In the genomic region with DNA sequence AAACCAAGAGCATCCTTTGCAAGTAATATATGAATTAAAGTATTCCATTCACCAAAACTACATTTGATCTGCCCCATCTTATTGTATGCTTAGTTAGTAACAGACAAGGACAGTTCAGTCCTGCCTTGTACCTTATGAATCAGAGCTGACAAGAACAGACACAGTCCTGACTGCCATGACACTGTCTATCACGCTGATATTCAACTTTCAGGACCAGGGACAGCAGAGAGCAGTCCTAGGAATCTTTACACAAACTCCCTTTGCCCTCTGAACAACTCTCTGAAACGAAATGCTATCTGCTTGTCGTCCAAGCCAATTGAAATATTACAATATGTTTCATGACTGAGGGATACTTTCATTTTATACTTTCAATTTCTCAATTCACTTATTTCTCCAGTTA, we compare ENCODE assay signal across 1 cellular context.
TF ChIP-seq lines count a peak whose summit lies in the region.

No MANE protein-coding gene starts in this region.

TF ChIP-seq in GM12878, 131 proteins besides CTCF, POLR2A, EP300 and RAD21 (continued from another document):
- TF ChIP-seq, protein P1, sequence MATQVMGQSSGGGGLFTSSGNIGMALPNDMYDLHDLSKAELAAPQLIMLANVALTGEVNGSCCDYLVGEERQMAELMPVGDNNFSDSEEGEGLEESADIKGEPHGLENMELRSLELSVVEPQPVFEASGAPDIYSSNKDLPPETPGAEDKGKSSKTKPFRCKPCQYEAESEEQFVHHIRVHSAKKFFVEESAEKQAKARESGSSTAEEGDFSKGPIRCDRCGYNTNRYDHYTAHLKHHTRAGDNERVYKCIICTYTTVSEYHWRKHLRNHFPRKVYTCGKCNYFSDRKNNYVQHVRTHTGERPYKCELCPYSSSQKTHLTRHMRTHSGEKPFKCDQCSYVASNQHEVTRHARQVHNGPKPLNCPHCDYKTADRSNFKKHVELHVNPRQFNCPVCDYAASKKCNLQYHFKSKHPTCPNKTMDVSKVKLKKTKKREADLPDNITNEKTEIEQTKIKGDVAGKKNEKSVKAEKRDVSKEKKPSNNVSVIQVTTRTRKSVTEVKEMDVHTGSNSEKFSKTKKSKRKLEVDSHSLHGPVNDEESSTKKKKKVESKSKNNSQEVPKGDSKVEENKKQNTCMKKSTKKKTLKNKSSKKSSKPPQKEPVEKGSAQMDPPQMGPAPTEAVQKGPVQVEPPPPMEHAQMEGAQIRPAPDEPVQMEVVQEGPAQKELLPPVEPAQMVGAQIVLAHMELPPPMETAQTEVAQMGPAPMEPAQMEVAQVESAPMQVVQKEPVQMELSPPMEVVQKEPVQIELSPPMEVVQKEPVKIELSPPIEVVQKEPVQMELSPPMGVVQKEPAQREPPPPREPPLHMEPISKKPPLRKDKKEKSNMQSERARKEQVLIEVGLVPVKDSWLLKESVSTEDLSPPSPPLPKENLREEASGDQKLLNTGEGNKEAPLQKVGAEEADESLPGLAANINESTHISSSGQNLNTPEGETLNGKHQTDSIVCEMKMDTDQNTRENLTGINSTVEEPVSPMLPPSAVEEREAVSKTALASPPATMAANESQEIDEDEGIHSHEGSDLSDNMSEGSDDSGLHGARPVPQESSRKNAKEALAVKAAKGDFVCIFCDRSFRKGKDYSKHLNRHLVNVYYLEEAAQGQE (IDR thresholded peaks at IDR 0.05; ENCODE audit: low read depth, low read length), result peak; percentile 94
- TF ChIP-seq RB1 (IDR thresholded peaks at IDR 0.05; ENCODE audit: borderline replicate concordance) (no peak), BRCA1 (IDR thresholded peaks at IDR 0.05; ENCODE audit: low read depth, low read length) (no peak), IKZF2 (IDR thresholded peaks at IDR 0.05) (no peak), MTA2 (IDR thresholded peaks at IDR 0.05; ENCODE audit: low read depth) (no peak), BMI1 (IDR thresholded peaks at IDR 0.05; ENCODE audit: borderline replicate concordance) (no peak)
